ENCODE assay signal across 15 cellular contexts in genomic region chr12:104181313-104181712, GRCh38. TPM values are rescaled to one million over a fixed set of nuclear protein-coding genes. Genes with fewer than 3 reads are reported as not detected.
DNase-seq lines count a peak whose midpoint lies in the region; ATAC-seq, FAIRE-seq and TF ChIP-seq lines count a peak whose summit lies in the region.
"Had no signal": no experiment of that assay in that cellular context is flagged by ENCODE, and none has a peak within 500 bp of the region (broad histone marks: within the 10 kb centered on the region; RNA-seq: fewer than 3 reads in every experiment).

No MANE protein-coding gene starts in this region.

- H3K27ac ChIP-seq in heart right ventricle = peak overlapping the region in 4 of 10 donors; percentile 30 to 61 (median 40)
- no peak overlapping the region for H3K27ac ChIP-seq in endothelial cell of umbilical vein (ENCODE audit: insufficient read depth, low read depth, low read length)
- H3K27ac ChIP-seq in muscle layer of colon (ENCODE audit: low read depth, low read length) = peak overlapping the region; percentile 79
- no peak overlapping the region for H3K27ac ChIP-seq in testis
- H3K27ac ChIP-seq: KMS-11 had no signal

- no peaks in the 10 kb centered on the region for H4K20me1 ChIP-seq in endothelial cell of umbilical vein (replicated peaks; ENCODE audit: control insufficient read depth, extremely low read depth, insufficient read depth, low read length)

- H2AFZ ChIP-seq in endothelial cell of umbilical vein (ENCODE audit: low read depth, low read length) = no peak overlapping the region

- dilution Hi-C loops in endothelial cell of umbilical vein (cut with MboI; ENCODE audit: extremely low pct_ligation_motif_present, low sequenced_read_pairs) = no loop called here

- CTCF ChIA-PET in endothelial cell of umbilical vein (lab: Charles Lee) = no interaction called here

- in situ Hi-C loops in ACHN (cut with HindIII; ENCODE audit: low pct_ligation_motif_present, low pct_unique_long_range_greater_than_20kb, low sequenced_read_pairs) = no loop called here

- no peaks in the 10 kb centered on the region for H3K79me2 ChIP-seq in endothelial cell of umbilical vein (ENCODE audit: control insufficient read depth, insufficient read depth, low read length)

- no peak overlapping the region for H3K4me2 ChIP-seq in endothelial cell of umbilical vein (ENCODE audit: insufficient read depth, low read length)
- H3K4me2 ChIP-seq: KMS-11 had no signal

- H3K4me1 ChIP-seq in heart right ventricle (peaks cover 3 to 46% (median 13%) of the 10 kb centered on the region in 9 donors), endothelial cell of umbilical vein (ENCODE audit: control insufficient read depth, extremely low read depth, insufficient read depth, low read length) (peaks cover 2% of the 10 kb centered on the region), muscle layer of colon (ENCODE audit: insufficient read depth, low read length) (peaks cover 75% of the 10 kb centered on the region), testis (peaks cover 4% of the 10 kb centered on the region)

- TF ChIP-seq CTCF in heart right ventricle (IDR thresholded peaks at IDR 0.05) (no peak), endothelial cell of umbilical vein (IDR thresholded peaks at IDR 0.05; ENCODE audit: extremely low read depth in 1 of 2, insufficient read depth in 1 of 2, low read depth in 1 of 2, low read length in 2 of 2) (no peak), testis (IDR thresholded peaks at IDR 0.05) (no peak)

- intact Hi-C loops in Right ventricle myocardium superior (cut with DNase I) = no loop called here
- intact Hi-C loops in heart right ventricle (cut with DNase I) = no loop called here
- intact Hi-C loops in endothelial cell of umbilical vein (cut with micrococcal nuclease) = no loop called here
- intact Hi-C loops in testis (cut with DNase I; ENCODE audit: low total_unique reads) = no loop called here

- TF ChIP-seq POLR2A in endothelial cell of umbilical vein (IDR thresholded peaks at IDR 0.05; ENCODE audit: low read depth, low read length) (no peak), testis (IDR thresholded peaks at IDR 0.05) (no peak)

- peak; percentile 59 for FAIRE-seq in endothelial cell of umbilical vein (lab: Jason Lieb, UNC)
- FAIRE-seq: small intestine had no signal

- H3K4me3 ChIP-seq in heart right ventricle (no peak overlapping the region), endothelial cell of umbilical vein (replicated peaks in 1 of 3; ENCODE audit: insufficient read depth in 1 of 3, low read depth in 1 of 3, low read length in 3 of 3) (no peak overlapping the region), muscle layer of colon (ENCODE audit: low read depth in 1 of 2, low read length in 2 of 2) (no peak overlapping the region), testis (no peak overlapping the region)

- POLR2A ChIA-PET in endothelial cell of umbilical vein (lab: Charles Lee) = no interaction called here

- BruUV-seq in endothelial cell of umbilical vein (replicated peaks; lab: Mats Ljungman, UMichigan) = no TSS peak

- DNase-seq in Right ventricle myocardium superior = no peak
- DNase-seq in heart right ventricle = no peak
- DNase-seq in endothelial cell of umbilical vein (ENCODE audit: low read depth, low spot score) = no peak
- no peak for DNase-seq in testis
- no peak for DNase-seq in ACHN
- no peak for DNase-seq in RKO (ENCODE audit: low spot score)
- no peak for DNase-seq in amygdala (lab: John Stamatoyannopoulos, UW)
- DNase-seq: activated CD4-positive, alpha-beta T cell treated with anti-CD3 and anti-CD28 coated beads, Interleukin-2, amount 50 U/mL, for 48 hours; activated naive CD4-positive, alpha-beta T cell treated with anti-CD3 and anti-CD28 coated beads for 36 hours; DND-41; effector CD4-positive, alpha-beta T cell; small intestine; T-helper 2 cell had no signal

- 31 to 35% methylated on average over 4 of the region's 4 CpGs for WGBS in heart right ventricle, 2 donors
- 57 to 63% methylated on average over 4 of the region's 4 CpGs for WGBS in testis, 2 donors

- ATAC-seq in Right ventricle myocardium superior (ENCODE audit: poor library complexity) (peak; percentile 17), heart right ventricle (no peak)

- no peaks in the 10 kb centered on the region for H3K27me3 ChIP-seq in heart right ventricle
- H3K27me3 ChIP-seq in endothelial cell of umbilical vein (ENCODE audit: control insufficient read depth in 2 of 2, insufficient read depth in 2 of 2, low read length in 2 of 2) = no peaks in the 10 kb centered on the region
- no peaks in the 10 kb centered on the region for H3K27me3 ChIP-seq in muscle layer of colon (ENCODE audit: control insufficient read depth in 1 of 2, insufficient read depth in 2 of 2, low read length in 2 of 2)
- H3K27me3 ChIP-seq in testis = no peaks in the 10 kb centered on the region

- peaks cover 0 to 33% (median 13%) of the 10 kb centered on the region in 11 donors for H3K9me3 ChIP-seq in heart right ventricle
- H3K9me3 ChIP-seq in endothelial cell of umbilical vein (replicated peaks; ENCODE audit: control insufficient read depth, insufficient read depth, low read length) = no peaks in the 10 kb centered on the region
- H3K9me3 ChIP-seq in muscle layer of colon (ENCODE audit: low read length) = no peaks in the 10 kb centered on the region
- H3K9me3 ChIP-seq in testis = no peaks in the 10 kb centered on the region

- H3K36me3 ChIP-seq in heart right ventricle (no peaks in the 10 kb centered on the region), endothelial cell of umbilical vein (ENCODE audit: control insufficient read depth in 2 of 2, extremely low read depth in 1 of 2, insufficient read depth in 2 of 2, low read length in 2 of 2) (no peaks in the 10 kb centered on the region), muscle layer of colon (ENCODE audit: insufficient read depth, low read length) (no peaks in the 10 kb centered on the region), testis (ENCODE audit: low read depth, missing control alignments) (no peaks in the 10 kb centered on the region)

- no peaks in the 10 kb centered on the region for H3K9me1 ChIP-seq in endothelial cell of umbilical vein (replicated peaks; ENCODE audit: control insufficient read depth, extremely low read depth, insufficient read depth, low read length)

- no peak overlapping the region for H3K9ac ChIP-seq in endothelial cell of umbilical vein (replicated peaks; ENCODE audit: extremely low read depth, insufficient read depth, low read length)
- no peak overlapping the region for H3K9ac ChIP-seq in muscle layer of colon (ENCODE audit: low read length)
- H3K9ac ChIP-seq: KMS-11 had no signal

TF ChIP-seq in endothelial cell of umbilical vein, 7 proteins besides CTCF, POLR2A, EP300 and RAD21:
- no peak for TF ChIP-seq MAX (IDR thresholded peaks at IDR 0.05; ENCODE audit: insufficient read depth, insufficient read length)
- TF ChIP-seq FOS (IDR thresholded peaks at IDR 0.05; ENCODE audit: borderline replicate concordance, insufficient read depth, low read length) = no peak
- TF ChIP-seq MYC (IDR thresholded peaks at IDR 0.05; ENCODE audit: low read depth, low read length) = no peak
- no peak for TF ChIP-seq EZH2 (IDR thresholded peaks at IDR 0.05; ENCODE audit: borderline replicate concordance, low read depth, low read length, severe bottlenecking)
- no peak for TF ChIP-seq JUN (IDR thresholded peaks at IDR 0.05; ENCODE audit: borderline replicate concordance, insufficient read depth, insufficient read length, low read depth)
- no peak for TF ChIP-seq GATA2 (IDR thresholded peaks at IDR 0.05; ENCODE audit: insufficient read depth, insufficient read length, low read depth, low read length)
- no peak for TF ChIP-seq POLR2AphosphoS5 (IDR thresholded peaks at IDR 0.05; ENCODE audit: insufficient read depth, low read depth, low read length)

RNA-seq across cellular contexts. Expression of gene TXNRD1, which starts 34.3 kb away (rescaled TPM):
- 98.9 TPM for total RNA-seq in Right ventricle myocardium superior
- total RNA-seq in heart right ventricle = 100 to 1,000 TPM in 2 of 10 donors, 10 to 100 TPM in 8; 57.7 to 113 (median 86.9) TPM
- 10 to 100 TPM; 20.6 to 60.2 TPM for polyA plus RNA-seq in heart right ventricle
- total RNA-seq in endothelial cell of umbilical vein = 465 and 566 TPM in 2 replicates
- 278 and 309 TPM in 2 replicates for polyA plus RNA-seq in endothelial cell of umbilical vein
- 456 and 556 TPM in 2 replicates for polyA plus RNA-seq in endothelial cell of umbilical vein (2011; cell fraction: cytosol; rRNA removed)
- polyA plus RNA-seq in endothelial cell of umbilical vein (2011; cell fraction: nucleus; rRNA removed) = 371 and 409 TPM in 2 replicates
- polyA plus RNA-seq in endothelial cell of umbilical vein (2012) = 367 and 453 TPM in 2 replicates
- 734 and 1,002 TPM in 2 replicates for polyA minus RNA-seq in endothelial cell of umbilical vein
- polyA minus RNA-seq in endothelial cell of umbilical vein (2011; cell fraction: cytosol; rRNA and poly(A)+ RNA removed) = 206 TPM
- polyA minus RNA-seq in endothelial cell of umbilical vein (2011; cell fraction: nucleus; rRNA and poly(A)+ RNA removed) = 326 and 358 TPM in 2 replicates
- 100 to 1,000 TPM in 1 of 2 donors, 10 to 100 TPM in 1; 96.2 to 110 TPM for total RNA-seq in testis
- polyA plus RNA-seq in testis (ENCODE audit: insufficient read depth, low read depth, low replicate concordance) = 67.8 TPM

RNA-seq across cellular contexts. Expression of gene NFYB, which starts 43.3 kb away (rescaled TPM):
- total RNA-seq in Right ventricle myocardium superior = 39.1 TPM
- 10 to 100 TPM; 16.1 to 53.9 (median 23.6) TPM for total RNA-seq in heart right ventricle
- 10 to 100 TPM; 24.4 to 34.1 TPM for polyA plus RNA-seq in heart right ventricle
- total RNA-seq in endothelial cell of umbilical vein = 18.9 and 23.3 TPM in 2 replicates
- 9.7 and 10.2 TPM in 2 replicates for polyA plus RNA-seq in endothelial cell of umbilical vein
- polyA plus RNA-seq in endothelial cell of umbilical vein (2011; cell fraction: cytosol; rRNA removed) = 11.5 and 12.3 TPM in 2 replicates
- polyA plus RNA-seq in endothelial cell of umbilical vein (2011; cell fraction: nucleus; rRNA removed) = 15.3 and 23.8 TPM in 2 replicates
- 17.9 and 27.0 TPM in 2 replicates for polyA plus RNA-seq in endothelial cell of umbilical vein (2012)
- polyA minus RNA-seq in endothelial cell of umbilical vein = 9.0 and 9.1 TPM in 2 replicates
- 13.9 TPM for polyA minus RNA-seq in endothelial cell of umbilical vein (2011; cell fraction: cytosol; rRNA and poly(A)+ RNA removed)
- polyA minus RNA-seq in endothelial cell of umbilical vein (2011; cell fraction: nucleus; rRNA and poly(A)+ RNA removed) = 6.3 and 8.7 TPM in 2 replicates
- 10 to 100 TPM; 33.8 to 36.1 TPM for total RNA-seq in testis
- polyA plus RNA-seq in testis (ENCODE audit: insufficient read depth, low read depth, low replicate concordance) = 53.1 TPM
